In genomic region chr1:116529199-116529616, GRCh38 we compare ENCODE assay signal across 21 cellular contexts. TPM values are rescaled to one million over a fixed set of nuclear protein-coding genes. Genes with fewer than 3 reads are reported as not detected.
A peak's percentile ranks its signal among the peaks of the same experiment; 100 is the strongest.
DNase-seq lines count a peak whose midpoint lies in the region; ATAC-seq and TF ChIP-seq lines count a peak whose summit lies in the region.
"Had no signal": no experiment of that assay in that cellular context is flagged by ENCODE, and none has a peak within 500 bp of the region (broad histone marks: within the 10 kb centered on the region; RNA-seq: fewer than 3 reads in every experiment).

No MANE protein-coding gene starts in this region.

- TF ChIP-seq CTCF in lower leg skin (IDR thresholded peaks at IDR 0.05) (no peak), uterus (IDR thresholded peaks at IDR 0.05) (no peak), GM10266 (IDR thresholded peaks at IDR 0.05; ENCODE audit: control insufficient read depth, insufficient read depth, low read depth, missing control alignments) (no peak)

- no peak overlapping the region for H3K9ac ChIP-seq in adipocyte (ENCODE audit: low read length)

- 81 to 87% methylated on average over 3 of the region's 3 CpGs for WGBS in lower leg skin, 2 donors

- H3K9me3 ChIP-seq in adipocyte (ENCODE audit: control insufficient read depth, low read length) (no peaks in the 10 kb centered on the region), uterus (no peaks in the 10 kb centered on the region)
- H3K9me3 ChIP-seq: colonic mucosa, Peyer's patch had no signal

- DNase-seq in AG08396 (ENCODE audit: low spot score) = peak; percentile 53
- DNase-seq in HCEC 1CT = peak; percentile 55
- DNase-seq in adipocyte (ENCODE audit: low read depth) = peak; percentile 20
- DNase-seq in glomerular visceral epithelial cell (ENCODE audit: extremely low spot score) = peak; percentile 23
- no peak for DNase-seq in lower leg skin (ENCODE audit: low spot score in 2 of 2)
- DNase-seq in uterus = no peak
- no peak for DNase-seq in GM10266 (ENCODE audit: extremely low spot score)
- DNase-seq: activated CD8-positive, alpha-beta memory T cell treated with anti-CD3 and anti-CD28 coated beads, Interleukin-2, amount 50 U/mL, for 4 hours; colonic mucosa; effector memory CD8-positive, alpha-beta T cell; kidney; NCI-H1092 treated with DMSO at 0.1 percent for 48 hours; NCI-H2081; NK-92 treated with Interleukin-12 subunit alpha and Interleukin-12 subunit beta, amount 100 ng/mL, for 24 hours; nucleus accumbens; Peyer's patch; stimulated activated CD4-positive, alpha-beta T cell treated with anti-CD3 and anti-CD28 coated beads, Interleukin-12 subunit alpha, Interleukin-12 subunit beta, amount 100 ng/mL, for 4 hours; T-helper 2 cell; WERI-Rb-1 had no signal

- no peak for ATAC-seq in GM21360 (IDR thresholded peaks at IDR 0.05; ENCODE audit: unreplicated experiment)
- ATAC-seq: effector memory CD8-positive, alpha-beta T cell; esophagus mucosa had no signal

- no peak overlapping the region for H3K27ac ChIP-seq in uterus
- H3K27ac ChIP-seq: colonic mucosa, Peyer's patch, WERI-Rb-1 had no signal

- TF ChIP-seq POLR2A in lower leg skin (IDR thresholded peaks at IDR 0.05) (no peak), uterus (IDR thresholded peaks at IDR 0.05) (no peak)

- H3K4me3 ChIP-seq in adipocyte (ENCODE audit: low read length) = no peak overlapping the region
- no peak overlapping the region for H3K4me3 ChIP-seq in lower leg skin (ENCODE audit: low read depth, poor library complexity, severe bottlenecking)
- H3K4me3 ChIP-seq in uterus = no peak overlapping the region
- H3K4me3 ChIP-seq: colonic mucosa, Peyer's patch had no signal

- H3K36me3 ChIP-seq in adipocyte (ENCODE audit: control insufficient read depth, insufficient read depth, low read length, severe bottlenecking) (peaks cover 5% of the 10 kb centered on the region), uterus (no peaks in the 10 kb centered on the region)
- H3K36me3 ChIP-seq: colonic mucosa had no signal

- intact Hi-C loops in lower leg skin (cut with DNase I; ENCODE audit: low total_unique reads) = no loop called here
- intact Hi-C loops in uterus (cut with DNase I; ENCODE audit: low total_unique reads) = no loop called here

- peaks cover 4% of the 10 kb centered on the region for H3K4me1 ChIP-seq in adipocyte (ENCODE audit: control insufficient read depth, insufficient read depth, low read length)
- H3K4me1 ChIP-seq in uterus = no peaks in the 10 kb centered on the region
- H3K4me1 ChIP-seq: colonic mucosa, Peyer's patch had no signal

- H3K27me3 ChIP-seq in adipocyte (replicated peaks; ENCODE audit: control insufficient read depth, insufficient read depth, low read length) (no peaks in the 10 kb centered on the region), uterus (no peaks in the 10 kb centered on the region)
- H3K27me3 ChIP-seq: colonic mucosa, Peyer's patch had no signal

RNA-seq across cellular contexts. Expression of gene CD58, which starts 41.6 kb away (rescaled TPM):
- total RNA-seq in lower leg skin (10 to 100 TPM; 25.3 to 40.9 (median 28.9) TPM), uterus (10 to 100 TPM; 22.3 to 79.7 (median 24.4) TPM)

Comparison
In these comparisons a context has a peak if more than half of its experiments do, and no peak if none do; other contexts are left out.
1. DNase-seq: peak in AG08396 (single experiment), HCEC 1CT (single experiment), adipocyte (single experiment) and glomerular visceral epithelial cell (single experiment); none in lower leg skin (0 of 2), uterus (0 of 2) and GM10266 (single experiment).